In the genomic region with DNA sequence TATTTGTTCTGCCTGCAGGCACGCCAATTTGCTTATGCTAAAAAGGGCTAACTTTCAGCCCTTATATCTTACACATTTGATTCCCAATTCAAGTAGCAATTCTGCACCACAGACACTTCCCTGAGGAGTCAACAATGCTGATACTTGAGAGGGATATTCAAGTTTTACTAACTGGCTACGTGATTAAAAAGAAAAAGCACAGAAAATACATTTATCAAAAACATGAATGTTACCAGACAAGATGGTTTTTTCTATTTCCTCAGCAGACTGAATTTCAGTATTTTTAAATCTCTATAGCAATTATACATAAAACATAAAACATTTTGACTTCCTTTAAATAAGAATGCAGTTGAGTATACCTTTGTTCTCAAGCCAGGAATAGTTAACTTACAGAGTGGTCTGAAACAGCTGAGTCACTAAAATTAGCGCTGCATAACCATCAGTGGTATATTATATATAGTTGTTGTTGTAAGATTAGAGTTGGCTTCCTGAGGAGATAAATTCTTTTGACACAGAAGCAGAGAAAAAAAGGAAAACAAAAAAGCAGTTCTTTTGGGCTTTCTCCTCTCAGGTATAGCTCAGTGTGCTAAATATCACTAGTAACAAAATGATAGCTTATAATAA, we compare ENCODE assay signal across 1 cellular context.
TF ChIP-seq lines count a peak whose summit lies in the region.

No MANE protein-coding gene starts in this region.

TF ChIP-seq in WTC11, 78 proteins besides CTCF, POLR2A, EP300 and RAD21 (continued from another document):
- TF ChIP-seq, protein P1, sequence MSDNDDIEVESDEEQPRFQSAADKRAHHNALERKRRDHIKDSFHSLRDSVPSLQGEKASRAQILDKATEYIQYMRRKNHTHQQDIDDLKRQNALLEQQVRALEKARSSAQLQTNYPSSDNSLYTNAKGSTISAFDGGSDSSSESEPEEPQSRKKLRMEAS (CRISPR knock-in tag; IDR thresholded peaks at IDR 0.05): no peak
- TF ChIP-seq TEAD1 (CRISPR knock-in tag; IDR thresholded peaks at IDR 0.05) (no peak), ZNF416 (CRISPR knock-in tag; IDR thresholded peaks at IDR 0.05) (no peak), JAZF1 (CRISPR knock-in tag; IDR thresholded peaks at IDR 0.05) (no peak)
TF ChIP-seq in WTC11: peak in this region for 0.
